ENCODE assay signal across 1 cellular context in the genomic region with DNA sequence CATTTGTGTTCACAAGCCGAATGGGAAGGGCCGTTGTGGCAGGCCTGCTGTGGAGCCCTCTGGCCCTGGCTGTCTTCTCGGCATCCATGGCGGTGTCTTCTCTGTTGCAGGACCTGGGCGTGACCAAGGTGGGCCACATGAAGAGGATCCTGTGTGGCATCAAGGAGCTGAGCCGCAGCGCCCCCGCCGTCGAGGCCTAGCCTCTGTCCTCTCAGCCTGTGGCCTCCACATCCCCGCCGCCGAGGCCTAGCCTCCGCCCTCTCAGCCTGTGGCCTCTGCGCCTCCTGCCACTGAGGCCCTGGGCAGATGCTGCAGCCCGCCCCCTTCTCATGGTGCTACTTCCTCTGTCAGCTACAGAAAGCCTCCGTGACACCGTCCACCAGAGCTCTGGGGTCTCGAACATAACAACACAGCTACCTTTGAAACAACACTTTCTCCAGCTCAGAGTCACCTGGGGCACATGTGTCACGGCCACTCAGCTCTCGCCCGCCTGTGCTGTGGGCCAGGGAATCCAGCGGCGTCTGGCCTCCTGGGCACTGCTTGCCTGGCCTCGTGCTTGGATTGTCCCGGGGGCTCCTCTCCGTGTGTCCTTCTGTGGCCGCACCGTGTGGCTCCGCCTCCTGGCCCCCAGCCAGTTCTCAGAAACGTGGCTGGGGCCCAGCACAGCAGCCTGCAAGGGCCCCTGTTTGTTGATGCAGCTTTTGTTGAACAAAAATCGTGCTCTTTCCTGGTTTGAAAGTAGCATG.
A peak's percentile ranks its signal among the peaks of the same experiment; 100 is the strongest.
TF ChIP-seq lines count a peak whose summit lies in the region.

No MANE protein-coding gene starts in this region.

TF ChIP-seq in HepG2, 621 proteins besides CTCF, POLR2A, EP300 and RAD21 (continued from another document):
- TF ChIP-seq, protein P1, sequence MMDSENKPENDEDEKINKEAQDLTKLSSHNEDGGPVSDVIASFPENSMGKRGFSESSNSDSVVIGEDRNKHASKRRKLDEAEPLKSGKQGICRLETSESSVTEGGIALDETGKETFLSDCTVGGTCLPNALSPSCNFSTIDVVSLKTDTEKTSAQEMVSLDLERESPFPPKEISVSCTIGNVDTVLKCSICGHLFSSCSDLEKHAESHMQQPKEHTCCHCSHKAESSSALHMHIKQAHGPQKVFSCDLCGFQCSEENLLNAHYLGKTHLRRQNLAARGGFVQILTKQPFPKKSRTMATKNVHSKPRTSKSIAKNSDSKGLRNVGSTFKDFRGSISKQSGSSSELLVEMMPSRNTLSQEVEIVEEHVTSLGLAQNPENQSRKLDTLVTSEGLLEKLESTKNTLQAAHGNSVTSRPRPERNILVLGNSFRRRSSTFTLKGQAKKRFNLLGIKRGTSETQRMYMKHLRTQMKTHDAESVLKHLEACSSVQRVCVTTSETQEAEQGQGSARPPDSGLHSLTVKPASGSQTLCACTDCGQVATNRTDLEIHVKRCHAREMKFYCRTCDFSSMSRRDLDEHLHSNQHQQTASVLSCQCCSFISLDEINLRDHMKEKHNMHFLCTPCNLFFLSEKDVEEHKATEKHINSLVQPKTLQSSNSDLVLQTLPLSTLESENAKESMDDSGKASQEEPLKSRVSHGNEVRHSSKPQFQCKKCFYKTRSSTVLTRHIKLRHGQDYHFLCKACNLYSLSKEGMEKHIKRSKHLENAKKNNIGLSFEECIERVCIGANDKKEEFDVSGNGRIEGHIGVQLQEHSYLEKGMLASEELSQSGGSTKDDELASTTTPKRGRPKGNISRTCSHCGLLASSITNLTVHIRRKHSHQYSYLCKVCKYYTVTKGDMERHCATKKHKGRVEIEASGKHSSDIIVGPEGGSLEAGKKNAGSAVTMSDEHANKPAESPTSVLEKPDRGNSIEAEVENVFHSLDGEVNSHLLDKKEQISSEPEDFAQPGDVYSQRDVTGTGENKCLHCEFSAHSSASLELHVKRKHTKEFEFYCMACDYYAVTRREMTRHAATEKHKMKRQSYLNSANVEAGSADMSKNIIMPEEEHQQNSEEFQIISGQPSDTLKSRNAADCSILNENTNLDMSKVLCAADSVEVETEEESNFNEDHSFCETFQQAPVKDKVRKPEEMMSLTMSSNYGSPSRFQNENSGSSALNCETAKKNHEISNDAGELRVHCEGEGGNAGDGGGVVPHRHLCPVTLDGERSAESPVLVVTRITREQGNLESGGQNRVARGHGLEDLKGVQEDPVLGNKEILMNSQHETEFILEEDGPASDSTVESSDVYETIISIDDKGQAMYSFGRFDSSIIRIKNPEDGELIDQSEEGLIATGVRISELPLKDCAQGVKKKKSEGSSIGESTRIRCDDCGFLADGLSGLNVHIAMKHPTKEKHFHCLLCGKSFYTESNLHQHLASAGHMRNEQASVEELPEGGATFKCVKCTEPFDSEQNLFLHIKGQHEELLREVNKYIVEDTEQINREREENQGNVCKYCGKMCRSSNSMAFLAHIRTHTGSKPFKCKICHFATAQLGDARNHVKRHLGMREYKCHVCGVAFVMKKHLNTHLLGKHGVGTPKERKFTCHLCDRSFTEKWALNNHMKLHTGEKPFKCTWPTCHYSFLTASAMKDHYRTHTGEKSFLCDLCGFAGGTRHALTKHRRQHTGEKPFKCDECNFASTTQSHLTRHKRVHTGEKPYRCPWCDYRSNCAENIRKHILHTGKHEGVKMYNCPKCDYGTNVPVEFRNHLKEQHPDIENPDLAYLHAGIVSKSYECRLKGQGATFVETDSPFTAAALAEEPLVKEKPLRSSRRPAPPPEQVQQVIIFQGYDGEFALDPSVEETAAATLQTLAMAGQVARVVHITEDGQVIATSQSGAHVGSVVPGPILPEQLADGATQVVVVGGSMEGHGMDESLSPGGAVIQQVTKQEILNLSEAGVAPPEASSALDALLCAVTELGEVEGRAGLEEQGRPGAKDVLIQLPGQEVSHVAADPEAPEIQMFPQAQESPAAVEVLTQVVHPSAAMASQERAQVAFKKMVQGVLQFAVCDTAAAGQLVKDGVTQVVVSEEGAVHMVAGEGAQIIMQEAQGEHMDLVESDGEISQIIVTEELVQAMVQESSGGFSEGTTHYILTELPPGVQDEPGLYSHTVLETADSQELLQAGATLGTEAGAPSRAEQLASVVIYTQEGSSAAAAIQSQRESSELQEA (CRISPR knock-in tag; IDR thresholded peaks at IDR 0.05; ENCODE audit: not compliant biosample characterization) = no peak
- no peak for TF ChIP-seq NRL (CRISPR knock-in tag; IDR thresholded peaks at IDR 0.05; ENCODE audit: borderline replicate concordance)
- TF ChIP-seq, protein P2, sequence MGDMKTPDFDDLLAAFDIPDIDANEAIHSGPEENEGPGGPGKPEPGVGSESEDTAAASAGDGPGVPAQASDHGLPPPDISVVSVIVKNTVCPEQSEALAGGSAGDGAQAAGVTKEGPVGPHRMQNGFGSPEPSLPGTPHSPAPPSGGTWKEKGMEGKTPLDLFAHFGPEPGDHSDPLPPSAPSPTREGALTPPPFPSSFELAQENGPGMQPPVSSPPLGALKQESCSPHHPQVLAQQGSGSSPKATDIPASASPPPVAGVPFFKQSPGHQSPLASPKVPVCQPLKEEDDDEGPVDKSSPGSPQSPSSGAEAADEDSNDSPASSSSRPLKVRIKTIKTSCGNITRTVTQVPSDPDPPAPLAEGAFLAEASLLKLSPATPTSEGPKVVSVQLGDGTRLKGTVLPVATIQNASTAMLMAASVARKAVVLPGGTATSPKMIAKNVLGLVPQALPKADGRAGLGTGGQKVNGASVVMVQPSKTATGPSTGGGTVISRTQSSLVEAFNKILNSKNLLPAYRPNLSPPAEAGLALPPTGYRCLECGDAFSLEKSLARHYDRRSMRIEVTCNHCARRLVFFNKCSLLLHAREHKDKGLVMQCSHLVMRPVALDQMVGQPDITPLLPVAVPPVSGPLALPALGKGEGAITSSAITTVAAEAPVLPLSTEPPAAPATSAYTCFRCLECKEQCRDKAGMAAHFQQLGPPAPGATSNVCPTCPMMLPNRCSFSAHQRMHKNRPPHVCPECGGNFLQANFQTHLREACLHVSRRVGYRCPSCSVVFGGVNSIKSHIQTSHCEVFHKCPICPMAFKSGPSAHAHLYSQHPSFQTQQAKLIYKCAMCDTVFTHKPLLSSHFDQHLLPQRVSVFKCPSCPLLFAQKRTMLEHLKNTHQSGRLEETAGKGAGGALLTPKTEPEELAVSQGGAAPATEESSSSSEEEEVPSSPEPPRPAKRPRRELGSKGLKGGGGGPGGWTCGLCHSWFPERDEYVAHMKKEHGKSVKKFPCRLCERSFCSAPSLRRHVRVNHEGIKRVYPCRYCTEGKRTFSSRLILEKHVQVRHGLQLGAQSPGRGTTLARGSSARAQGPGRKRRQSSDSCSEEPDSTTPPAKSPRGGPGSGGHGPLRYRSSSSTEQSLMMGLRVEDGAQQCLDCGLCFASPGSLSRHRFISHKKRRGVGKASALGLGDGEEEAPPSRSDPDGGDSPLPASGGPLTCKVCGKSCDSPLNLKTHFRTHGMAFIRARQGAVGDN (CRISPR knock-in tag; IDR thresholded peaks at IDR 0.05) = 0 out of 2 replicates have a peak, but pooled peaks have one; percentile 1
- TF ChIP-seq REPIN1 (CRISPR knock-in tag; IDR thresholded peaks at IDR 0.05; ENCODE audit: borderline replicate concordance, low read depth) = no peak
- TF ChIP-seq KLF11 (CRISPR knock-in tag; IDR thresholded peaks at IDR 0.05) = no peak
- no peak for TF ChIP-seq U2AF1 (optimal IDR thresholded peaks at IDR 0.05; ENCODE audit: low read depth, low read length)
- TF ChIP-seq, protein P3, sequence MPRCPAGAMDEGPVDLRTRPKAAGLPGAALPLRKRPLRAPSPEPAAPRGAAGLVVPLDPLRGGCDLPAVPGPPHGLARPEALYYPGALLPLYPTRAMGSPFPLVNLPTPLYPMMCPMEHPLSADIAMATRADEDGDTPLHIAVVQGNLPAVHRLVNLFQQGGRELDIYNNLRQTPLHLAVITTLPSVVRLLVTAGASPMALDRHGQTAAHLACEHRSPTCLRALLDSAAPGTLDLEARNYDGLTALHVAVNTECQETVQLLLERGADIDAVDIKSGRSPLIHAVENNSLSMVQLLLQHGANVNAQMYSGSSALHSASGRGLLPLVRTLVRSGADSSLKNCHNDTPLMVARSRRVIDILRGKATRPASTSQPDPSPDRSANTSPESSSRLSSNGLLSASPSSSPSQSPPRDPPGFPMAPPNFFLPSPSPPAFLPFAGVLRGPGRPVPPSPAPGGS (CRISPR knock-in tag; IDR thresholded peaks at IDR 0.05) = no peak
- TF ChIP-seq, protein P4, sequence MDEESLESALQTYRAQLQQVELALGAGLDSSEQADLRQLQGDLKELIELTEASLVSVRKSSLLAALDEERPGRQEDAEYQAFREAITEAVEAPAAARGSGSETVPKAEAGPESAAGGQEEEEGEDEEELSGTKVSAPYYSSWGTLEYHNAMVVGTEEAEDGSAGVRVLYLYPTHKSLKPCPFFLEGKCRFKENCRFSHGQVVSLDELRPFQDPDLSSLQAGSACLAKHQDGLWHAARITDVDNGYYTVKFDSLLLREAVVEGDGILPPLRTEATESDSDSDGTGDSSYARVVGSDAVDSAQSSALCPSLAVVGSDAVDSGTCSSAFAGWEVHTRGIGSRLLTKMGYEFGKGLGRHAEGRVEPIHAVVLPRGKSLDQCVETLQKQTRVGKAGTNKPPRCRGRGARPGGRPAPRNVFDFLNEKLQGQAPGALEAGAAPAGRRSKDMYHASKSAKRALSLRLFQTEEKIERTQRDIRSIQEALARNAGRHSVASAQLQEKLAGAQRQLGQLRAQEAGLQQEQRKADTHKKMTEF (CRISPR knock-in tag; IDR thresholded peaks at IDR 0.05) = no peak
